In the genomic region with DNA sequence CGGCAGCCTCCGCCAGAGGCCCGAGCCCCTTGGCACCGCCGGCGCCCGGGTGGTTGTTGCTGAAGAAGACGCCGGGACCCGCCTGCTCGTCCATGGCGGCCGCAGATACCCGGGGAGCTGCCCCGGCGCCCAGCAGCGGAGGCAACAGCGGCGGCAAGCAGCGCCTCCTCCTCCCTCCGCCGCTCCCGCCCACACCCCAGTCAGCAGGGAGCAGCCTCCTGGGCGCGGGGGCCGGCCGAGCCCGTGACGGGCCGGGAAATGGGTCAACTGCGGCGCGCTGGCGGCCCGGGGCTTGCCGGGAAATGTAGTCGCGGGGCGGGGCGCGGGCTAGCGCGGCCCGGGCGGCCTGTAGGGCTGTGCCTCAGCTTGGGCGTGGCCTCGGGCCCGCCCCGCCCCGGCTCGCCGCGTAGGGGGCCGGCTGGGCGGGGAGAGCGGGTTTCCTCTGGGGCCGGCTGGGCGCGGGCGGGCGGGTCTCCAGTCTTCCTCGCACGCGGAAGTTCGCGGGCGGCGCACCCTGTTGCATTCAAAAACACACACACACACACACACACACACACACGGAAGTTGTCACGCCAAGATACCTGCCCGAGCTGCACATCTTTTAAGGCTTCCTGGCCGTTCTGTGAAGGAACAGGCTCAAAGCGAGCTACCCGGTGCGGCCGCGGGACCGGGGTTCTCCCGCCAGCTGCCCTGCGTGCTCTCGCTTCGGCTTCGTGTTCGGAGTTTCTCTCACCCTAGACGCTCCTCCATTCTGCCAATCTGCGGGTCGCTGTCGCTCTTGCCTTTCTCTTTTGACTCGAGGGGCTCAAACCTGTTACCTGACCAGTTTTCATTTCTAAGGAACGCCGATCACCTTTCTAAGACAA, we compare ENCODE assay signal across 1 cellular context.
TF ChIP-seq lines count a peak whose summit lies in the region.

A gene with protein sequence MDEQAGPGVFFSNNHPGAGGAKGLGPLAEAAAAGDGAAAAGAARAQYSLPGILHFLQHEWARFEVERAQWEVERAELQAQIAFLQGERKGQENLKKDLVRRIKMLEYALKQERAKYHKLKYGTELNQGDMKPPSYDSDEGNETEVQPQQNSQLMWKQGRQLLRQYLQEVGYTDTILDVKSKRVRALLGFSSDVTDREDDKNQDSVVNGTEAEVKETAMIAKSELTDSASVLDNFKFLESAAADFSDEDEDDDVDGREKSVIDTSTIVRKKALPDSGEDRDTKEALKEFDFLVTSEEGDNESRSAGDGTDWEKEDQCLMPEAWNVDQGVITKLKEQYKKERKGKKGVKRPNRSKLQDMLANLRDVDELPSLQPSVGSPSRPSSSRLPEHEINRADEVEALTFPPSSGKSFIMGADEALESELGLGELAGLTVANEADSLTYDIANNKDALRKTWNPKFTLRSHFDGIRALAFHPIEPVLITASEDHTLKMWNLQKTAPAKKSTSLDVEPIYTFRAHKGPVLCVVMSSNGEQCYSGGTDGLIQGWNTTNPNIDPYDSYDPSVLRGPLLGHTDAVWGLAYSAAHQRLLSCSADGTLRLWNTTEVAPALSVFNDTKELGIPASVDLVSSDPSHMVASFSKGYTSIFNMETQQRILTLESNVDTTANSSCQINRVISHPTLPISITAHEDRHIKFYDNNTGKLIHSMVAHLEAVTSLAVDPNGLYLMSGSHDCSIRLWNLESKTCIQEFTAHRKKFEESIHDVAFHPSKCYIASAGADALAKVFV (minus strand): TSS at position 167 of the 866 bp plus-strand sequence. CDS start 73 bp downstream, at position 94.

TF ChIP-seq in HEK293, 187 proteins besides CTCF, POLR2A, EP300 and RAD21 (continued from another document and continues in another):
- TF ChIP-seq, protein P1, sequence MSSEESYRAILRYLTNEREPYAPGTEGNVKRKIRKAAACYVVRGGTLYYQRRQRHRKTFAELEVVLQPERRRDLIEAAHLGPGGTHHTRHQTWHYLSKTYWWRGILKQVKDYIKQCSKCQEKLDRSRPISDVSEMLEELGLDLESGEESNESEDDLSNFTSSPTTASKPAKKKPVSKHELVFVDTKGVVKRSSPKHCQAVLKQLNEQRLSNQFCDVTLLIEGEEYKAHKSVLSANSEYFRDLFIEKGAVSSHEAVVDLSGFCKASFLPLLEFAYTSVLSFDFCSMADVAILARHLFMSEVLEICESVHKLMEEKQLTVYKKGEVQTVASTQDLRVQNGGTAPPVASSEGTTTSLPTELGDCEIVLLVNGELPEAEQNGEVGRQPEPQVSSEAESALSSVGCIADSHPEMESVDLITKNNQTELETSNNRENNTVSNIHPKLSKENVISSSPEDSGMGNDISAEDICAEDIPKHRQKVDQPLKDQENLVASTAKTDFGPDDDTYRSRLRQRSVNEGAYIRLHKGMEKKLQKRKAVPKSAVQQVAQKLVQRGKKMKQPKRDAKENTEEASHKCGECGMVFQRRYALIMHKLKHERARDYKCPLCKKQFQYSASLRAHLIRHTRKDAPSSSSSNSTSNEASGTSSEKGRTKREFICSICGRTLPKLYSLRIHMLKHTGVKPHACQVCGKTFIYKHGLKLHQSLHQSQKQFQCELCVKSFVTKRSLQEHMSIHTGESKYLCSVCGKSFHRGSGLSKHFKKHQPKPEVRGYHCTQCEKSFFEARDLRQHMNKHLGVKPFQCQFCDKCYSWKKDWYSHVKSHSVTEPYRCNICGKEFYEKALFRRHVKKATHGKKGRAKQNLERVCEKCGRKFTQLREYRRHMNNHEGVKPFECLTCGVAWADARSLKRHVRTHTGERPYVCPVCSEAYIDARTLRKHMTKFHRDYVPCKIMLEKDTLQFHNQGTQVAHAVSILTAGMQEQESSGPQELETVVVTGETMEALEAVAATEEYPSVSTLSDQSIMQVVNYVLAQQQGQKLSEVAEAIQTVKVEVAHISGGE (tag by site-specific recombination; conservative IDR thresholded peaks at IDR 0.05; ENCODE audit: low read depth), result peak; percentile 90
- TF ChIP-seq ZNF140 (tag by site-specific recombination; IDR thresholded peaks at IDR 0.05), result no peak
- TF ChIP-seq ZNF184 (tag by site-specific recombination; IDR thresholded peaks at IDR 0.05), result no peak
- TF ChIP-seq ZNF114 (tag by site-specific recombination; IDR thresholded peaks at IDR 0.05), result no peak
- TF ChIP-seq ZNF677 (tag by site-specific recombination; IDR thresholded peaks at IDR 0.05), result no peak
- TF ChIP-seq ZNF529 (tag by site-specific recombination; IDR thresholded peaks at IDR 0.05; ENCODE audit: insufficient replicate concordance), result no peak
- TF ChIP-seq ZNF169 (tag by site-specific recombination; IDR thresholded peaks at IDR 0.05), result no peak
- TF ChIP-seq ZNF843 (tag by site-specific recombination; IDR thresholded peaks at IDR 0.05), result peak; percentile 47; the same call in 1 of the 2 replicates
- TF ChIP-seq REPIN1 (tag by site-specific recombination; IDR thresholded peaks at IDR 0.05; ENCODE audit: low read depth), result no peak
- TF ChIP-seq ZNF768 (tag by site-specific recombination; IDR thresholded peaks at IDR 0.05), result no peak
- TF ChIP-seq, protein P2, sequence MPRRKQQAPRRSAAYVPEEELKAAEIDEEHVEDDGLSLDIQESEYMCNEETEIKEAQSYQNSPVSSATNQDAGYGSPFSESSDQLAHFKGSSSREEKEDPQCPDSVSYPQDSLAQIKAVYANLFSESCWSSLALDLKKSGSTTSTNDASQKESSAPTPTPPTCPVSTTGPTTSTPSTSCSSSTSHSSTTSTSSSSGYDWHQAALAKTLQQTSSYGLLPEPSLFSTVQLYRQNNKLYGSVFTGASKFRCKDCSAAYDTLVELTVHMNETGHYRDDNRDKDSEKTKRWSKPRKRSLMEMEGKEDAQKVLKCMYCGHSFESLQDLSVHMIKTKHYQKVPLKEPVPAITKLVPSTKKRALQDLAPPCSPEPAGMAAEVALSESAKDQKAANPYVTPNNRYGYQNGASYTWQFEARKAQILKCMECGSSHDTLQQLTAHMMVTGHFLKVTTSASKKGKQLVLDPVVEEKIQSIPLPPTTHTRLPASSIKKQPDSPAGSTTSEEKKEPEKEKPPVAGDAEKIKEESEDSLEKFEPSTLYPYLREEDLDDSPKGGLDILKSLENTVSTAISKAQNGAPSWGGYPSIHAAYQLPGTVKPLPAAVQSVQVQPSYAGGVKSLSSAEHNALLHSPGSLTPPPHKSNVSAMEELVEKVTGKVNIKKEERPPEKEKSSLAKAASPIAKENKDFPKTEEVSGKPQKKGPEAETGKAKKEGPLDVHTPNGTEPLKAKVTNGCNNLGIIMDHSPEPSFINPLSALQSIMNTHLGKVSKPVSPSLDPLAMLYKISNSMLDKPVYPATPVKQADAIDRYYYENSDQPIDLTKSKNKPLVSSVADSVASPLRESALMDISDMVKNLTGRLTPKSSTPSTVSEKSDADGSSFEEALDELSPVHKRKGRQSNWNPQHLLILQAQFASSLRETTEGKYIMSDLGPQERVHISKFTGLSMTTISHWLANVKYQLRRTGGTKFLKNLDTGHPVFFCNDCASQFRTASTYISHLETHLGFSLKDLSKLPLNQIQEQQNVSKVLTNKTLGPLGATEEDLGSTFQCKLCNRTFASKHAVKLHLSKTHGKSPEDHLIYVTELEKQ (tag by site-specific recombination; IDR thresholded peaks at IDR 0.05; ENCODE audit: borderline replicate concordance), result no peak
- TF ChIP-seq ZNF354C (tag by site-specific recombination; IDR thresholded peaks at IDR 0.05; ENCODE audit: borderline replicate concordance, low read depth), result no peak
- TF ChIP-seq BCL11A (tag by site-specific recombination; IDR thresholded peaks at IDR 0.05; ENCODE audit: low read depth), result no peak
- peak; percentile 74 for TF ChIP-seq KLF10 (tag by site-specific recombination; IDR thresholded peaks at IDR 0.05)
- TF ChIP-seq ZNF221 (tag by site-specific recombination; IDR thresholded peaks at IDR 0.05; ENCODE audit: borderline replicate concordance), result no peak
- TF ChIP-seq, protein P3, sequence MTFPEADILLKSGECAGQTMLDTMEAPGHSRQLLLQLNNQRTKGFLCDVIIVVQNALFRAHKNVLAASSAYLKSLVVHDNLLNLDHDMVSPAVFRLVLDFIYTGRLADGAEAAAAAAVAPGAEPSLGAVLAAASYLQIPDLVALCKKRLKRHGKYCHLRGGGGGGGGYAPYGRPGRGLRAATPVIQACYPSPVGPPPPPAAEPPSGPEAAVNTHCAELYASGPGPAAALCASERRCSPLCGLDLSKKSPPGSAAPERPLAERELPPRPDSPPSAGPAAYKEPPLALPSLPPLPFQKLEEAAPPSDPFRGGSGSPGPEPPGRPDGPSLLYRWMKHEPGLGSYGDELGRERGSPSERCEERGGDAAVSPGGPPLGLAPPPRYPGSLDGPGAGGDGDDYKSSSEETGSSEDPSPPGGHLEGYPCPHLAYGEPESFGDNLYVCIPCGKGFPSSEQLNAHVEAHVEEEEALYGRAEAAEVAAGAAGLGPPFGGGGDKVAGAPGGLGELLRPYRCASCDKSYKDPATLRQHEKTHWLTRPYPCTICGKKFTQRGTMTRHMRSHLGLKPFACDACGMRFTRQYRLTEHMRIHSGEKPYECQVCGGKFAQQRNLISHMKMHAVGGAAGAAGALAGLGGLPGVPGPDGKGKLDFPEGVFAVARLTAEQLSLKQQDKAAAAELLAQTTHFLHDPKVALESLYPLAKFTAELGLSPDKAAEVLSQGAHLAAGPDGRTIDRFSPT (tag by site-specific recombination; IDR thresholded peaks at IDR 0.05), result no peak
- TF ChIP-seq ZNF571 (tag by site-specific recombination; IDR thresholded peaks at IDR 0.05), result no peak
- TF ChIP-seq MYNN (tag by site-specific recombination; IDR thresholded peaks at IDR 0.05; ENCODE audit: borderline replicate concordance), result no peak
- TF ChIP-seq, protein P4, sequence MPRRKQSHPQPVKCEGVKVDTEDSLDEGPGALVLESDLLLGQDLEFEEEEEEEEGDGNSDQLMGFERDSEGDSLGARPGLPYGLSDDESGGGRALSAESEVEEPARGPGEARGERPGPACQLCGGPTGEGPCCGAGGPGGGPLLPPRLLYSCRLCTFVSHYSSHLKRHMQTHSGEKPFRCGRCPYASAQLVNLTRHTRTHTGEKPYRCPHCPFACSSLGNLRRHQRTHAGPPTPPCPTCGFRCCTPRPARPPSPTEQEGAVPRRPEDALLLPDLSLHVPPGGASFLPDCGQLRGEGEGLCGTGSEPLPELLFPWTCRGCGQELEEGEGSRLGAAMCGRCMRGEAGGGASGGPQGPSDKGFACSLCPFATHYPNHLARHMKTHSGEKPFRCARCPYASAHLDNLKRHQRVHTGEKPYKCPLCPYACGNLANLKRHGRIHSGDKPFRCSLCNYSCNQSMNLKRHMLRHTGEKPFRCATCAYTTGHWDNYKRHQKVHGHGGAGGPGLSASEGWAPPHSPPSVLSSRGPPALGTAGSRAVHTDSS (tag by site-specific recombination; IDR thresholded peaks at IDR 0.05), result no peak
- TF ChIP-seq ZNF664 (tag by site-specific recombination; IDR thresholded peaks at IDR 0.05), result no peak
- TF ChIP-seq, protein P5, sequence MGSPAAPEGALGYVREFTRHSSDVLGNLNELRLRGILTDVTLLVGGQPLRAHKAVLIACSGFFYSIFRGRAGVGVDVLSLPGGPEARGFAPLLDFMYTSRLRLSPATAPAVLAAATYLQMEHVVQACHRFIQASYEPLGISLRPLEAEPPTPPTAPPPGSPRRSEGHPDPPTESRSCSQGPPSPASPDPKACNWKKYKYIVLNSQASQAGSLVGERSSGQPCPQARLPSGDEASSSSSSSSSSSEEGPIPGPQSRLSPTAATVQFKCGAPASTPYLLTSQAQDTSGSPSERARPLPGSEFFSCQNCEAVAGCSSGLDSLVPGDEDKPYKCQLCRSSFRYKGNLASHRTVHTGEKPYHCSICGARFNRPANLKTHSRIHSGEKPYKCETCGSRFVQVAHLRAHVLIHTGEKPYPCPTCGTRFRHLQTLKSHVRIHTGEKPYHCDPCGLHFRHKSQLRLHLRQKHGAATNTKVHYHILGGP (tag by site-specific recombination; IDR thresholded peaks at IDR 0.05), result no peak
- TF ChIP-seq ZNF155 (tag by site-specific recombination; IDR thresholded peaks at IDR 0.05), result no peak
- TF ChIP-seq ZNF596 (tag by site-specific recombination; IDR thresholded peaks at IDR 0.05), result no peak
- no peak for TF ChIP-seq ZNF658 (tag by site-specific recombination; IDR thresholded peaks at IDR 0.05)
- no peak for TF ChIP-seq ZNF214 (tag by site-specific recombination; IDR thresholded peaks at IDR 0.05; ENCODE audit: borderline replicate concordance)
- 0 out of 2 replicates have a peak, but pooled peaks have one; percentile 23 for TF ChIP-seq GLI4 (tag by site-specific recombination; IDR thresholded peaks at IDR 0.05)
- TF ChIP-seq, protein P6, sequence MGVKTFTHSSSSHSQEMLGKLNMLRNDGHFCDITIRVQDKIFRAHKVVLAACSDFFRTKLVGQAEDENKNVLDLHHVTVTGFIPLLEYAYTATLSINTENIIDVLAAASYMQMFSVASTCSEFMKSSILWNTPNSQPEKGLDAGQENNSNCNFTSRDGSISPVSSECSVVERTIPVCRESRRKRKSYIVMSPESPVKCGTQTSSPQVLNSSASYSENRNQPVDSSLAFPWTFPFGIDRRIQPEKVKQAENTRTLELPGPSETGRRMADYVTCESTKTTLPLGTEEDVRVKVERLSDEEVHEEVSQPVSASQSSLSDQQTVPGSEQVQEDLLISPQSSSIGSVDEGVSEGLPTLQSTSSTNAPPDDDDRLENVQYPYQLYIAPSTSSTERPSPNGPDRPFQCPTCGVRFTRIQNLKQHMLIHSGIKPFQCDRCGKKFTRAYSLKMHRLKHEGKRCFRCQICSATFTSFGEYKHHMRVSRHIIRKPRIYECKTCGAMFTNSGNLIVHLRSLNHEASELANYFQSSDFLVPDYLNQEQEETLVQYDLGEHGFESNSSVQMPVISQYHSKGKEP (tag by site-specific recombination; IDR thresholded peaks at IDR 0.05), result no peak
- TF ChIP-seq ZBTB21 (tag by site-specific recombination; IDR thresholded peaks at IDR 0.05), result no peak
- TF ChIP-seq TRIM28 (IDR thresholded peaks at IDR 0.05; ENCODE audit: borderline replicate concordance, low read length), result no peak
- TF ChIP-seq, protein P7, sequence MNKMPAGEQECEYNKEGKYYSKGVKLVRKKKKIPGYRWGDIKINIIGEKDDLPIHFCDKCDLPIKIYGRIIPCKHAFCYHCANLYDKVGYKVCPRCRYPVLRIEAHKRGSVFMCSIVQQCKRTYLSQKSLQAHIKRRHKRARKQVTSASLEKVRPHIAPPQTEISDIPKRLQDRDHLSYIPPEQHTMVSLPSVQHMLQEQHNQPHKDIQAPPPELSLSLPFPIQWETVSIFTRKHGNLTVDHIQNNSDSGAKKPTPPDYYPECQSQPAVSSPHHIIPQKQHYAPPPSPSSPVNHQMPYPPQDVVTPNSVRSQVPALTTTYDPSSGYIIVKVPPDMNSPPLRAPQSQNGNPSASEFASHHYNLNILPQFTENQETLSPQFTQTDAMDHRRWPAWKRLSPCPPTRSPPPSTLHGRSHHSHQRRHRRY (tag by site-specific recombination; IDR thresholded peaks at IDR 0.05), result no peak
- 0 out of 2 replicates have a peak, but pooled peaks have one; percentile 50 for TF ChIP-seq ZNF391 (tag by site-specific recombination; IDR thresholded peaks at IDR 0.05; ENCODE audit: borderline replicate concordance, low read depth)
- no peak for TF ChIP-seq BCL11B (tag by site-specific recombination; IDR thresholded peaks at IDR 0.05; ENCODE audit: low read depth)
- TF ChIP-seq ZNF670 (tag by site-specific recombination; IDR thresholded peaks at IDR 0.05; ENCODE audit: low read depth), result no peak
- TF ChIP-seq SP2 (tag by site-specific recombination; IDR thresholded peaks at IDR 0.05), result peak; percentile 36
- peak; percentile 70; the same call in 1 of the 2 replicates for TF ChIP-seq ZNF561 (tag by site-specific recombination; IDR thresholded peaks at IDR 0.05; ENCODE audit: borderline replicate concordance)
- TF ChIP-seq ZNF366 (tag by site-specific recombination; conservative IDR thresholded peaks at IDR 0.05), result peak; percentile 36; the same call in 1 of the 2 replicates
- peak; percentile 41; the same call in 1 of the 2 replicates for TF ChIP-seq YY1 (tag by site-specific recombination; IDR thresholded peaks at IDR 0.05)
- TF ChIP-seq ZNF785 (tag by site-specific recombination; IDR thresholded peaks at IDR 0.05), result no peak; the same call in 1 of the 2 replicates
